ENCODE assay signal across 14 cellular contexts in genomic region chr2:82344670-82345069, GRCh38.
DNase-seq lines count a peak whose midpoint lies in the region; ATAC-seq and TF ChIP-seq lines count a peak whose summit lies in the region.
"Had no signal": no experiment of that assay in that cellular context is flagged by ENCODE, and none has a peak within 500 bp of the region (broad histone marks: within the 10 kb centered on the region; RNA-seq: fewer than 3 reads in every experiment).

No MANE protein-coding gene starts in this region.

- ATAC-seq in left cardiac atrium (no peak), PC-3 (no peak), HG02885 (IDR thresholded peaks at IDR 0.05; ENCODE audit: poor library complexity, unreplicated experiment) (no peak), HG02588 (IDR thresholded peaks at IDR 0.05; ENCODE audit: unreplicated experiment) (no peak)
- ATAC-seq in CD8-positive, alpha-beta T cell = no peak

- DNase-seq in cardiac muscle cell (ENCODE audit: low read depth in 1 of 2, low spot score in 1 of 2) (peak; percentile 42 to 44), left cardiac atrium (no peak), PC-3 (peak; percentile 62), epithelial cell of esophagus (ENCODE audit: low read depth) (peak; percentile 18), smooth muscle cell (lab: John Stamatoyannopoulos, UW; ENCODE audit: unreplicated experiment) (no peak)
- no peak for DNase-seq in CD8-positive, alpha-beta T cell
- DNase-seq: activated CD8-positive, alpha-beta memory T cell treated with anti-CD3 and anti-CD28 coated beads for 24 hours; NCI-H146; stimulated activated CD4-positive, alpha-beta T cell treated with anti-CD3 and anti-CD28 coated beads, Interleukin-12 subunit alpha, Interleukin-12 subunit beta, amount 100 ng/mL, for 4 hours had no signal

- no peaks in the 10 kb centered on the region for H3K36me3 Mint-ChIP-seq in CD8-positive, alpha-beta T cell

- H3K27me3 ChIP-seq in cardiac muscle cell = no peaks in the 10 kb centered on the region
- no peaks in the 10 kb centered on the region for H3K27me3 ChIP-seq in PC-3 (ENCODE audit: low read length)
- no peaks in the 10 kb centered on the region for H3K27me3 ChIP-seq in smooth muscle cell (ENCODE audit: low read depth)
- H3K27me3 ChIP-seq in CD8-positive, alpha-beta T cell (ENCODE audit: insufficient read depth, low read length) = no peaks in the 10 kb centered on the region
- H3K27me3 ChIP-seq: ascending aorta had no signal

- 63% methylated on average over 3 of the region's 3 CpGs for WGBS in smooth muscle cell (ENCODE audit: low lambda C conversion rate)

- H3K4me1 ChIP-seq in cardiac muscle cell (ENCODE audit: low read depth) = no peaks in the 10 kb centered on the region
- H3K4me1 ChIP-seq in PC-3 (ENCODE audit: insufficient read depth, low read length) = peaks cover 6% of the 10 kb centered on the region; the same call in 1 of the 2 replicates
- no peaks in the 10 kb centered on the region for H3K4me1 ChIP-seq in smooth muscle cell (ENCODE audit: low read depth)
- H3K4me1 ChIP-seq in CD8-positive, alpha-beta T cell (ENCODE audit: insufficient read depth, low read length) = no peaks in the 10 kb centered on the region
- H3K4me1 ChIP-seq: ascending aorta had no signal

- POLR2A ChIA-PET in PC-3 (lab: Charles Lee; ENCODE audit: unreplicated experiment) = no interaction called here
- POLR2A ChIA-PET in CD8-positive, alpha-beta T cell (lab: Charles Lee) = no interaction called here

- H3K9me2 ChIP-seq in PC-3 (replicated peaks; ENCODE audit: low read length) = no peaks in the 10 kb centered on the region

- H3K36me3 ChIP-seq in cardiac muscle cell = no peaks in the 10 kb centered on the region
- H3K36me3 ChIP-seq in PC-3 (ENCODE audit: low read depth, low read length) = no peaks in the 10 kb centered on the region
- no peaks in the 10 kb centered on the region for H3K36me3 ChIP-seq in smooth muscle cell (ENCODE audit: low read depth)
- H3K36me3 ChIP-seq in CD8-positive, alpha-beta T cell (ENCODE audit: insufficient read depth, low read length) = no peaks in the 10 kb centered on the region
- H3K36me3 ChIP-seq: ascending aorta had no signal

- H4K20me1 ChIP-seq in PC-3 (ENCODE audit: low read length) (no peaks in the 10 kb centered on the region), smooth muscle cell (ENCODE audit: low read depth) (no peaks in the 10 kb centered on the region)

- H3K27ac Mint-ChIP-seq in CD8-positive, alpha-beta T cell = no peak overlapping the region

- H3K9ac ChIP-seq in PC-3 (ENCODE audit: low read length) (no peak overlapping the region), smooth muscle cell (ENCODE audit: low read depth) (no peak overlapping the region)
- H3K9ac ChIP-seq: KMS-11 had no signal

- intact Hi-C loops in left cardiac atrium (cut with DNase I) = no loop called here
- intact Hi-C loops in PC-3 (cut with micrococcal nuclease) = loop anchor here (1.0 to 10.0 kb wide), 5 partner anchors 290 to 1340 kb away; no protein-coding TSS in a partner anchor
- intact Hi-C loops in CD8-positive, alpha-beta T cell (cut with DNase I, micrococcal nuclease) = no loop called here

- H3K9me3 ChIP-seq in cardiac muscle cell (ENCODE audit: low read depth) (no peaks in the 10 kb centered on the region), PC-3 (ENCODE audit: low read length) (no peaks in the 10 kb centered on the region), smooth muscle cell (replicated peaks; ENCODE audit: low read depth) (no peaks in the 10 kb centered on the region)
- no peaks in the 10 kb centered on the region for H3K9me3 ChIP-seq in CD8-positive, alpha-beta T cell (ENCODE audit: low read length)
- H3K9me3 ChIP-seq: ascending aorta had no signal

- CTCF ChIA-PET in PC-3 (lab: Charles Lee) = interaction anchor here (0.5 to 0.6 kb wide), 5 partner anchors 27 to 852 kb away, joined by 3 to 10 read pairs (median 3); no protein-coding TSS in a partner anchor
- CTCF ChIA-PET in CD8-positive, alpha-beta T cell (lab: Charles Lee) = no interaction called here

- no peak overlapping the region for H3K4me3 Mint-ChIP-seq in CD8-positive, alpha-beta T cell

- TF ChIP-seq CTCF in cardiac muscle cell (IDR thresholded peaks at IDR 0.05; ENCODE audit: low read depth, low read length) = peak; percentile 26
- peak; percentile 67 for TF ChIP-seq CTCF in PC-3 (conservative IDR thresholded peaks at IDR 0.05; ENCODE audit: low read depth, low read length)
- no peak for TF ChIP-seq CTCF in epithelial cell of esophagus (IDR thresholded peaks at IDR 0.05; ENCODE audit: insufficient read depth, low read depth, low read length, missing control alignments)
- peak; percentile 46 for TF ChIP-seq CTCF in smooth muscle cell (IDR thresholded peaks at IDR 0.05; ENCODE audit: borderline replicate concordance, insufficient read depth, poor library complexity, severe bottlenecking)
- TF ChIP-seq CTCF in CD8-positive, alpha-beta T cell (IDR thresholded peaks at IDR 0.05) = no peak

- H3K4me3 ChIP-seq in cardiac muscle cell = no peak overlapping the region
- H3K4me3 ChIP-seq in PC-3 (ENCODE audit: low read length) = no peak overlapping the region
- H3K4me3 ChIP-seq in epithelial cell of esophagus (ENCODE audit: low read length) = no peak overlapping the region
- H3K4me3 ChIP-seq in smooth muscle cell = no peak overlapping the region
- no peak overlapping the region for H3K4me3 ChIP-seq in CD8-positive, alpha-beta T cell (ENCODE audit: low read depth, low read length)
- H3K4me3 ChIP-seq: ascending aorta, SK-N-MC had no signal

- no peaks in the 10 kb centered on the region for H3K4me1 Mint-ChIP-seq in CD8-positive, alpha-beta T cell (ENCODE audit: low read depth)

- H3K4me2 ChIP-seq in PC-3 (ENCODE audit: low read length) (no peak overlapping the region), smooth muscle cell (no peak overlapping the region)
- H3K4me2 ChIP-seq: KMS-11 had no signal

- H3K27ac ChIP-seq in cardiac muscle cell (no peak overlapping the region), PC-3 (ENCODE audit: low read length) (no peak overlapping the region), smooth muscle cell (ENCODE audit: low read depth) (no peak overlapping the region)
- H3K27ac ChIP-seq in CD8-positive, alpha-beta T cell (ENCODE audit: low read depth, low read length) = no peak overlapping the region
- H3K27ac ChIP-seq: ascending aorta, KMS-11, SK-N-MC had no signal

- BruUV-seq in PC-3 (replicated peaks; lab: Mats Ljungman, UMichigan) = no TSS peak

- H2AFZ ChIP-seq in PC-3 (ENCODE audit: low read length) (no peak overlapping the region), smooth muscle cell (ENCODE audit: low read depth) (no peak overlapping the region)

- H3K27me3 Mint-ChIP-seq in CD8-positive, alpha-beta T cell (ENCODE audit: low read depth) = no peaks in the 10 kb centered on the region

- no peaks in the 10 kb centered on the region for H3F3A ChIP-seq in PC-3 (ENCODE audit: low read length, unreplicated experiment)
- H3F3A ChIP-seq in smooth muscle cell (ENCODE audit: low read depth) = no peaks in the 10 kb centered on the region

- H3K79me2 ChIP-seq in PC-3 (ENCODE audit: low read length) (no peaks in the 10 kb centered on the region), smooth muscle cell (ENCODE audit: low read depth) (no peaks in the 10 kb centered on the region)

- peaks cover 11% of the 10 kb centered on the region for H3K9me3 Mint-ChIP-seq in CD8-positive, alpha-beta T cell

Comparison
In these comparisons a context has a peak if more than half of its experiments do, and no peak if none do; other contexts are left out.
1. DNase-seq: peak in cardiac muscle cell (2 of 2), PC-3 (single experiment) and epithelial cell of esophagus (single experiment); none in left cardiac atrium (single experiment), smooth muscle cell (single experiment) and CD8-positive, alpha-beta T cell (0 of 7).
2. CTCF ChIP-seq: peak in cardiac muscle cell (single experiment), PC-3 (single experiment) and smooth muscle cell (single experiment); none in epithelial cell of esophagus (single experiment) and CD8-positive, alpha-beta T cell (single experiment).